Comparison of ENCODE assay signal across 1 cellular context in genomic region chr16:30010817-30011504, GRCh38.
TF ChIP-seq lines count a peak whose summit lies in the region.

DOC2A (minus strand) TSS chr16:30011027; CDS start chr16:30010222, 805 bp downstream.

TF ChIP-seq in HepG2, 621 proteins besides CTCF, POLR2A, EP300 and RAD21 (continued from another document and continues in another):
- 0 out of 2 replicates have a peak, but pooled peaks have one; percentile 35 for TF ChIP-seq ZNF800 (CRISPR knock-in tag; IDR thresholded peaks at IDR 0.05)
- no peak for TF ChIP-seq SUZ12 (IDR thresholded peaks at IDR 0.05; ENCODE audit: low read depth, low read length)
- TF ChIP-seq HOXA9 (CRISPR knock-in tag; IDR thresholded peaks at IDR 0.05; ENCODE audit: borderline replicate concordance): no peak
- TF ChIP-seq ZBTB38 (CRISPR knock-in tag; IDR thresholded peaks at IDR 0.05): no peak
- no peak for TF ChIP-seq ZNF44 (CRISPR knock-in tag; IDR thresholded peaks at IDR 0.05)
- peak; percentile 71; the same call in 1 of the 2 replicates for TF ChIP-seq ZBTB14 (CRISPR knock-in tag; IDR thresholded peaks at IDR 0.05)
- 0 out of 2 replicates have a peak, but pooled peaks have one; percentile 27 for TF ChIP-seq MAX (IDR thresholded peaks at IDR 0.05)
- no peak for TF ChIP-seq ZNF225 (CRISPR knock-in tag; IDR thresholded peaks at IDR 0.05)
- TF ChIP-seq EHMT2 (IDR thresholded peaks at IDR 0.05; ENCODE audit: borderline replicate concordance, low read depth, low read length): no peak
- no peak for TF ChIP-seq ZNF747 (CRISPR knock-in tag; IDR thresholded peaks at IDR 0.05; ENCODE audit: borderline replicate concordance)
- no peak for TF ChIP-seq ZNF101 (CRISPR knock-in tag; IDR thresholded peaks at IDR 0.05; ENCODE audit: borderline replicate concordance, low read depth)
- no peak for TF ChIP-seq ZNF530 (CRISPR knock-in tag; IDR thresholded peaks at IDR 0.05; ENCODE audit: low read depth)
- TF ChIP-seq, protein P1, sequence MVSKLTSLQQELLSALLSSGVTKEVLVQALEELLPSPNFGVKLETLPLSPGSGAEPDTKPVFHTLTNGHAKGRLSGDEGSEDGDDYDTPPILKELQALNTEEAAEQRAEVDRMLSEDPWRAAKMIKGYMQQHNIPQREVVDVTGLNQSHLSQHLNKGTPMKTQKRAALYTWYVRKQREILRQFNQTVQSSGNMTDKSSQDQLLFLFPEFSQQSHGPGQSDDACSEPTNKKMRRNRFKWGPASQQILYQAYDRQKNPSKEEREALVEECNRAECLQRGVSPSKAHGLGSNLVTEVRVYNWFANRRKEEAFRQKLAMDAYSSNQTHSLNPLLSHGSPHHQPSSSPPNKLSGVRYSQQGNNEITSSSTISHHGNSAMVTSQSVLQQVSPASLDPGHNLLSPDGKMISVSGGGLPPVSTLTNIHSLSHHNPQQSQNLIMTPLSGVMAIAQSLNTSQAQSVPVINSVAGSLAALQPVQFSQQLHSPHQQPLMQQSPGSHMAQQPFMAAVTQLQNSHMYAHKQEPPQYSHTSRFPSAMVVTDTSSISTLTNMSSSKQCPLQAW (CRISPR knock-in tag; IDR thresholded peaks at IDR 0.05): no peak
- TF ChIP-seq MEIS2 (CRISPR knock-in tag; IDR thresholded peaks at IDR 0.05): no peak
- TF ChIP-seq ZHX2 (IDR thresholded peaks at IDR 0.05; ENCODE audit: low read depth): no peak
- no peak for TF ChIP-seq ZHX2 (CRISPR knock-in tag; IDR thresholded peaks at IDR 0.05; ENCODE audit: borderline replicate concordance)
- no peak for TF ChIP-seq GFI1 (CRISPR knock-in tag; IDR thresholded peaks at IDR 0.05; ENCODE audit: borderline replicate concordance)
- no peak for TF ChIP-seq MYPOP (CRISPR knock-in tag; IDR thresholded peaks at IDR 0.05)
- no peak for TF ChIP-seq SIX1 (CRISPR knock-in tag; IDR thresholded peaks at IDR 0.05; ENCODE audit: borderline replicate concordance)
- TF ChIP-seq, protein P2, sequence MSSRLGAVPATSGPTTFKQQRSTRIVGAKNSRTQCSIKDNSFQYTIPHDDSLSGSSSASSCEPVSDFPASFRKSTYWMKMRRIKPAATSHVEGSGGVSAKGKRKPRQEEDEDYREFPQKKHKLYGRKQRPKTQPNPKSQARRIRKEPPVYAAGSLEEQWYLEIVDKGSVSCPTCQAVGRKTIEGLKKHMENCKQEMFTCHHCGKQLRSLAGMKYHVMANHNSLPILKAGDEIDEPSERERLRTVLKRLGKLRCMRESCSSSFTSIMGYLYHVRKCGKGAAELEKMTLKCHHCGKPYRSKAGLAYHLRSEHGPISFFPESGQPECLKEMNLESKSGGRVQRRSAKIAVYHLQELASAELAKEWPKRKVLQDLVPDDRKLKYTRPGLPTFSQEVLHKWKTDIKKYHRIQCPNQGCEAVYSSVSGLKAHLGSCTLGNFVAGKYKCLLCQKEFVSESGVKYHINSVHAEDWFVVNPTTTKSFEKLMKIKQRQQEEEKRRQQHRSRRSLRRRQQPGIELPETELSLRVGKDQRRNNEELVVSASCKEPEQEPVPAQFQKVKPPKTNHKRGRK (CRISPR knock-in tag; IDR thresholded peaks at IDR 0.05): no peak
- TF ChIP-seq HNF4G (IDR thresholded peaks at IDR 0.05; ENCODE audit: borderline replicate concordance, low read depth, low read length): no peak
- no peak for TF ChIP-seq HNF4G (CRISPR knock-in tag; IDR thresholded peaks at IDR 0.05; ENCODE audit: borderline replicate concordance, low read depth)
- TF ChIP-seq TBP (CRISPR knock-in tag; IDR thresholded peaks at IDR 0.05): no peak
- no peak for TF ChIP-seq LRRFIP1 (CRISPR knock-in tag; conservative IDR thresholded peaks at IDR 0.05)
- TF ChIP-seq, protein P3, sequence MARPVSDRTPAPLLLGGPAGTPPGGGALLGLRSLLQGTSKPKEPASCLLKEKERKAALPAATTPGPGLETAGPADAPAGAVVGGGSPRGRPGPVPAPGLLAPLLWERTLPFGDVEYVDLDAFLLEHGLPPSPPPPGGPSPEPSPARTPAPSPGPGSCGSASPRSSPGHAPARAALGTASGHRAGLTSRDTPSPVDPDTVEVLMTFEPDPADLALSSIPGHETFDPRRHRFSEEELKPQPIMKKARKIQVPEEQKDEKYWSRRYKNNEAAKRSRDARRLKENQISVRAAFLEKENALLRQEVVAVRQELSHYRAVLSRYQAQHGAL (CRISPR knock-in tag; IDR thresholded peaks at IDR 0.05; ENCODE audit: not compliant biosample characterization): no peak
- no peak for TF ChIP-seq NCOA1 (CRISPR knock-in tag; IDR thresholded peaks at IDR 0.05)
- TF ChIP-seq ZNF670 (CRISPR knock-in tag; IDR thresholded peaks at IDR 0.05; ENCODE audit: borderline replicate concordance): no peak
- no peak for TF ChIP-seq ELF3 (CRISPR knock-in tag; IDR thresholded peaks at IDR 0.05)
- no peak for TF ChIP-seq ZNF121 (CRISPR knock-in tag; IDR thresholded peaks at IDR 0.05)
- 0 out of 2 replicates have a peak, but pooled peaks have one; percentile 64 for TF ChIP-seq ZNF333 (CRISPR knock-in tag; IDR thresholded peaks at IDR 0.05; ENCODE audit: borderline replicate concordance)
- TF ChIP-seq, protein P4, sequence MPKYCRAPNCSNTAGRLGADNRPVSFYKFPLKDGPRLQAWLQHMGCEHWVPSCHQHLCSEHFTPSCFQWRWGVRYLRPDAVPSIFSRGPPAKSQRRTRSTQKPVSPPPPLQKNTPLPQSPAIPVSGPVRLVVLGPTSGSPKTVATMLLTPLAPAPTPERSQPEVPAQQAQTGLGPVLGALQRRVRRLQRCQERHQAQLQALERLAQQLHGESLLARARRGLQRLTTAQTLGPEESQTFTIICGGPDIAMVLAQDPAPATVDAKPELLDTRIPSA (CRISPR knock-in tag; IDR thresholded peaks at IDR 0.05; ENCODE audit: borderline replicate concordance): no peak
- no peak for TF ChIP-seq KLF13 (CRISPR knock-in tag; IDR thresholded peaks at IDR 0.05)
- TF ChIP-seq ZNF317 (CRISPR knock-in tag; IDR thresholded peaks at IDR 0.05): no peak
- no peak for TF ChIP-seq ZNF124 (CRISPR knock-in tag; IDR thresholded peaks at IDR 0.05)
- TF ChIP-seq, protein P5, sequence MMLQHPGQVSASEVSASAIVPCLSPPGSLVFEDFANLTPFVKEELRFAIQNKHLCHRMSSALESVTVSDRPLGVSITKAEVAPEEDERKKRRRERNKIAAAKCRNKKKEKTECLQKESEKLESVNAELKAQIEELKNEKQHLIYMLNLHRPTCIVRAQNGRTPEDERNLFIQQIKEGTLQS (CRISPR knock-in tag; IDR thresholded peaks at IDR 0.05): no peak
- no peak for TF ChIP-seq RBFOX2 (IDR thresholded peaks at IDR 0.05; ENCODE audit: low read depth, low read length)
- TF ChIP-seq ZNF337 (CRISPR knock-in tag; IDR thresholded peaks at IDR 0.05; ENCODE audit: borderline replicate concordance, low read depth): no peak
- no peak for TF ChIP-seq ZNF772 (CRISPR knock-in tag; IDR thresholded peaks at IDR 0.05)
- TF ChIP-seq HHEX (CRISPR knock-in tag; IDR thresholded peaks at IDR 0.05): no peak
- TF ChIP-seq PLSCR1 (CRISPR knock-in tag; IDR thresholded peaks at IDR 0.05; ENCODE audit: borderline replicate concordance): no peak
